In the genomic region with DNA sequence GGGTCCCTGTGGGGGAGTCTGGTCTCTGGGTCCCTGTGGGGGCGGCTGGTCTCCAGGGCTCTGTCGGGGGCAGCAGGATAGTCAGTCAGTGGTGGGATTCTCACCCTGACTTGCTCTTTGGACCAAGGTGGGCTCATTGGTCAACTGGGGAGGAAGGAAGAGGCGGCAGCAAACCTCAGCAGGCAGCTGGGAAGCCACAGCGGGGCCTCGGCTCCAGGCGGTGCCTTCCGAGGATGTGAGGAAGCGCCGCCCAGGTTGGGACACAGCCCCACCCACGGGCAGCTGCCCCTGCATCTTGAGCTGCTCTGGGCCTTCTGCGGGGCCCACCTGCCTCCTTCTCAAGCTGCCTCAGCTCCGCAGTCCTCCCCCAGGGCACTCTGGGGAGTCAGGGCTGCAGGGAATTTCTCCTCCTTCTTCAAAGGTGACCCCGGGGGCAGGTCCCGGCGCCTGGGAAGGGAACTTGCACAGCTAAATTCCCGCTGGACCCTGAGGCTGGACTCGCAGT, we compare ENCODE assay signal across 21 cellular contexts. TPM values are rescaled to one million over a fixed set of nuclear protein-coding genes. Genes with fewer than 3 reads are reported as not detected.
DNase-seq lines count a peak whose midpoint lies in the region; ATAC-seq and TF ChIP-seq lines count a peak whose summit lies in the region.
"Had no signal": no experiment of that assay in that cellular context is flagged by ENCODE, and none has a peak within 500 bp of the region (broad histone marks: within the 10 kb centered on the region; RNA-seq: fewer than 3 reads in every experiment).

No MANE protein-coding gene starts in this region.

- H3K36me3 Mint-ChIP-seq in endodermal cell (ENCODE audit: low read depth), result no peaks in the 10 kb centered on the region
- H3K36me3 Mint-ChIP-seq: activated naive CD8-positive, alpha-beta T cell had no signal

- no peaks in the 10 kb centered on the region for H3K9me3 Mint-ChIP-seq in endodermal cell
- H3K9me3 Mint-ChIP-seq: activated B cell treated with CpG ODN at 0.5 μM for 24 hours had no signal

- no peak overlapping the region for H3K4me3 Mint-ChIP-seq in endodermal cell
- H3K4me3 Mint-ChIP-seq: activated B cell treated with CpG ODN at 0.5 μM for 24 hours; activated naive CD8-positive, alpha-beta T cell had no signal

- no peaks in the 10 kb centered on the region for H4K20me1 ChIP-seq in smooth muscle cell (ENCODE audit: low read depth)

- WGBS in heart right ventricle, 2 donors, result 27 to 39% methylated on average over 17 of the region's 17 CpGs
- 73 to 82% methylated on average over 2 to 17 of the region's 17 CpGs for WGBS in endodermal cell (ENCODE audit: insufficient coverage in 1 of 2, insufficient read length in 1 of 2), 2 experiments
- 16 to 81% (median 34%) methylated on average over 8 to 17 of the region's 17 CpGs for WGBS in spleen, 5 donors
- 69% methylated on average over 16 of the region's 17 CpGs for WGBS in smooth muscle cell (ENCODE audit: low lambda C conversion rate)

- peaks cover 20% of the 10 kb centered on the region for H3K4me1 Mint-ChIP-seq in endodermal cell

- H3K27me3 Mint-ChIP-seq in endodermal cell (ENCODE audit: insufficient read depth), result no peaks in the 10 kb centered on the region

- no peak overlapping the region for H3K27ac Mint-ChIP-seq in endodermal cell
- H3K27ac Mint-ChIP-seq: activated B cell treated with CpG ODN at 0.5 μM for 24 hours; activated naive CD8-positive, alpha-beta T cell had no signal

- H3K4me2 ChIP-seq in smooth muscle cell, result no peak overlapping the region

- H2AFZ ChIP-seq in smooth muscle cell (ENCODE audit: low read depth), result no peak overlapping the region

- H3K27me3 ChIP-seq in heart right ventricle (peaks cover 16 to 49% (median 39%) of the 10 kb centered on the region in 7 donors), endodermal cell (ENCODE audit: control insufficient read depth, insufficient read depth, low read length, poor library complexity, severe bottlenecking) (no peaks in the 10 kb centered on the region), spleen (replicated peaks in 1 of 7) (peaks cover 0 to 49% (median 12%) of the 10 kb centered on the region in 7 donors), smooth muscle cell (ENCODE audit: low read depth) (no peaks in the 10 kb centered on the region)

- H3K9me3 ChIP-seq in heart right ventricle (no peaks in the 10 kb centered on the region), endodermal cell (ENCODE audit: control insufficient read depth, low read length) (no peaks in the 10 kb centered on the region), spleen (no peaks in the 10 kb centered on the region), smooth muscle cell (replicated peaks; ENCODE audit: low read depth) (no peaks in the 10 kb centered on the region)
- H3K9me3 ChIP-seq: esophagus squamous epithelium, thoracic aorta had no signal

- H3K36me3 ChIP-seq in heart right ventricle (no peaks in the 10 kb centered on the region), endodermal cell (ENCODE audit: control insufficient read depth, insufficient read depth, low read length) (no peaks in the 10 kb centered on the region), spleen (no peaks in the 10 kb centered on the region), smooth muscle cell (ENCODE audit: low read depth) (no peaks in the 10 kb centered on the region)
- H3K36me3 ChIP-seq: esophagus squamous epithelium, thoracic aorta had no signal

- TF ChIP-seq POLR2A in NB4 (IDR thresholded peaks at IDR 0.05; ENCODE audit: extremely low read depth, insufficient read length) (no peak), spleen (IDR thresholded peaks at IDR 0.05) (no peak)

- TF ChIP-seq CTCF in heart right ventricle (IDR thresholded peaks at IDR 0.05), result no peak
- no peak for TF ChIP-seq CTCF in NB4 (IDR thresholded peaks at IDR 0.05; ENCODE audit: low read depth, low read length)
- TF ChIP-seq CTCF in endodermal cell (conservative IDR thresholded peaks at IDR 0.05), result no peak
- no peak for TF ChIP-seq CTCF in spleen (IDR thresholded peaks at IDR 0.05 in 8 of 11, conservative IDR thresholded peaks at IDR 0.05 in 3 of 11)
- TF ChIP-seq CTCF in smooth muscle cell (IDR thresholded peaks at IDR 0.05; ENCODE audit: borderline replicate concordance, insufficient read depth, poor library complexity, severe bottlenecking), result no peak

- H3K4me3 ChIP-seq in heart right ventricle (no peak overlapping the region), NB4 (ENCODE audit: low read depth, low read length) (no peak overlapping the region), endodermal cell (ENCODE audit: low read length) (no peak overlapping the region), spleen (no peak overlapping the region), smooth muscle cell (no peak overlapping the region)
- H3K4me3 ChIP-seq: esophagus squamous epithelium, skin epidermis, thoracic aorta had no signal

- no peaks in the 10 kb centered on the region for H3F3A ChIP-seq in smooth muscle cell (ENCODE audit: low read depth)

- DNase-seq in cardiac septum (ENCODE audit: low spot score) (peak; percentile 24), heart right ventricle (no peak), NB4 (ENCODE audit: low read depth) (peak; percentile 33), endodermal cell (peak; percentile 68), spleen (peak; percentile 70), AG08395 (ENCODE audit: low spot score) (no peak), smooth muscle cell (lab: John Stamatoyannopoulos, UW; ENCODE audit: unreplicated experiment) (no peak), COLO668 (lab: John Stamatoyannopoulos, UW; ENCODE audit: unreplicated experiment) (no peak)
- DNase-seq: activated B cell treated with CpG ODN at 0.5 μM for 24 hours, DMS79, esophagus squamous epithelium, MM.1S, NCI-H2081, NCI-H69 had no signal

- ATAC-seq in heart right ventricle, result no peak

- H3K4me1 ChIP-seq in heart right ventricle, result peaks cover 0 to 6% (median 0%) of the 10 kb centered on the region in 9 donors
- peaks cover 7% of the 10 kb centered on the region for H3K4me1 ChIP-seq in endodermal cell (ENCODE audit: control insufficient read depth, insufficient read depth, low read length)
- peaks cover 0 to 3% (median 0%) of the 10 kb centered on the region in 6 donors for H3K4me1 ChIP-seq in spleen
- no peaks in the 10 kb centered on the region for H3K4me1 ChIP-seq in smooth muscle cell (ENCODE audit: low read depth)

- no peaks in the 10 kb centered on the region for H3K79me2 ChIP-seq in smooth muscle cell (ENCODE audit: low read depth)

- H3K9ac ChIP-seq in endodermal cell (ENCODE audit: extremely low read depth, low read length, poor library complexity, severe bottlenecking), result no peak overlapping the region
- no peak overlapping the region for H3K9ac ChIP-seq in smooth muscle cell (ENCODE audit: low read depth)

- H3K27ac ChIP-seq in heart right ventricle (no peak overlapping the region), endodermal cell (ENCODE audit: low read depth, low read length) (no peak overlapping the region), spleen (no peak overlapping the region), smooth muscle cell (ENCODE audit: low read depth) (no peak overlapping the region)
- H3K27ac ChIP-seq: esophagus squamous epithelium, skin epidermis, thoracic aorta had no signal

- intact Hi-C loops in cardiac septum (cut with DNase I), result loop anchor here (10.0 kb wide), 1 partner anchor 115 kb away; no protein-coding TSS in a partner anchor
- intact Hi-C loops in heart right ventricle (cut with DNase I), result loop anchor here in 1 of 10 donors (10.0 kb wide), 1 partner anchor 175 kb away; no protein-coding TSS in a partner anchor
- intact Hi-C loops in spleen (cut with DNase I; ENCODE audit: low total_unique reads), result loop anchor here (10.0 kb wide), 1 partner anchor 115 kb away; no protein-coding TSS in a partner anchor

RNA-seq across cellular contexts. Expression of a gene that starts 20.4 kb away (rescaled TPM):
- total RNA-seq in cardiac septum (0.05 TPM), heart right ventricle (under 1 TPM in 8 of 10 donors, not detected in 2; 0.04 to 0.88 (median 0.20) TPM), endodermal cell (1 to 10 TPM; 6.5 to 9.6 TPM), spleen (1 to 10 TPM in 5 of 7 donors, under 1 TPM in 2; 0.32 to 3.5 (median 2.5) TPM), smooth muscle cell (1.8 and 2.3 TPM in 2 replicates)
- polyA plus RNA-seq in heart right ventricle (under 1 TPM in 1 of 2 donors, not detected in 1; 0.07 TPM), spleen (under 1 TPM; 0.05 to 0.43 (median 0.29) TPM), smooth muscle cell (3.1 and 3.4 TPM in 2 replicates)
- 7.3 TPM for polyA plus RNA-seq in endodermal cell (2013, experiment 1 of 2)
- 4.6 TPM for polyA plus RNA-seq in endodermal cell (2013, experiment 2 of 2)
- total RNA-seq: osteocyte had no signal

RNA-seq across cellular contexts. Expression of a gene that starts 51.9 kb away (rescaled TPM):
- 0.19 TPM for total RNA-seq in cardiac septum
- total RNA-seq in heart right ventricle, result under 1 TPM in 5 of 10 donors, not detected in 5; 0.09 to 0.21 (median 0.11) TPM
- under 1 TPM in 1 of 2 donors, not detected in 1; under 0.01 TPM for polyA plus RNA-seq in heart right ventricle
- 1 to 10 TPM in 1 of 2 donors, under 1 TPM in 1; 0.24 to 1.0 TPM for total RNA-seq in endodermal cell
- 5.6 TPM for polyA plus RNA-seq in endodermal cell (2013, experiment 1 of 2)
- polyA plus RNA-seq in endodermal cell (2013, experiment 2 of 2), result 6.9 TPM
- under 1 TPM in 2 of 7 donors, not detected in 5; 0.26 to 0.34 TPM for total RNA-seq in spleen
- polyA plus RNA-seq in spleen, result under 1 TPM in 2 of 3 donors, not detected in 1; 0.02 to 0.13 TPM
- total RNA-seq in smooth muscle cell, result not detected in 2 replicates
- polyA plus RNA-seq in smooth muscle cell, result not detected in 2 replicates
- total RNA-seq: activated B cell treated with CpG ODN at 0.5 μM for 24 hours; esophagus squamous epithelium; osteocyte; T-helper 1 cell treated with Interleukin-12 subunit alpha and Interleukin-12 subunit beta and Interleukin-4 antibody, amounts not matched to agents 30 ng/mL and 1 ng/mL, for 36 hours; thoracic aorta had no signal
- polyA plus RNA-seq: BJ, keratinocyte had no signal

Comparison
In these comparisons a context has a peak if more than half of its experiments do, and no peak if none do; other contexts are left out.
1. DNase-seq: peak in cardiac septum (single experiment), NB4 (single experiment), endodermal cell (single experiment) and spleen (single experiment); none in heart right ventricle (0 of 2), AG08395 (single experiment), smooth muscle cell (single experiment) and COLO668 (single experiment).